In the genomic region with DNA sequence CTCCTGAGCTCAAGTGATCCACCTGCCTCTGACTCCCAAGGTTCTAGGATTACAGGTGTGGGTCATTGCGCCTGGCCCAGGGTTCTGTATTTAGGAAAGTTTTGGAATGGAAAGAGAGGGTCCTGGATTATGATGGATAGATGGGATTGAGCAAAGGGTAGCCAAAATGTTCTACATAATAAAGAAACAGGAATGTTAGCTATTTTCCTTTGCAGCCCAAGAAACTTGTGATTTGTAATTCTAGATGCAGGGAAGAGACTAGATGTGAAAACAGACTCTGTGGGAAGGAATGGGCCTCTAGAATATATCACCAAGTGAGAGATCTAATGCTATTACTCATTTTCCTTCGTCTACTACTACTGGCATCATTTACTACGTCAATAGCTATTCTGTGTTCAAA, we compare ENCODE assay signal across 25 cellular contexts. TPM values are rescaled to one million over a fixed set of nuclear protein-coding genes. Genes with fewer than 3 reads are reported as not detected.
DNase-seq lines count a peak whose midpoint lies in the region; FAIRE-seq and TF ChIP-seq lines count a peak whose summit lies in the region.
"Had no signal": no experiment of that assay in that cellular context is flagged by ENCODE, and none has a peak within 500 bp of the region (broad histone marks: within the 10 kb centered on the region; RNA-seq: fewer than 3 reads in every experiment).

No MANE protein-coding gene starts in this region.

- H4K91ac ChIP-seq in H9 (ENCODE audit: insufficient read length, low read depth, low read length) (no peak overlapping the region), H1 (replicated peaks; ENCODE audit: insufficient read length, low read length) (no peak overlapping the region)

- H3K79me1 ChIP-seq in H9 (ENCODE audit: insufficient read depth, low read depth, low read length, poor library complexity, severe bottlenecking) (no peaks in the 10 kb centered on the region), H1 (ENCODE audit: low read depth, low read length) (no peaks in the 10 kb centered on the region)

- peaks cover 5% of the 10 kb centered on the region for H3F3A ChIP-seq in neural progenitor cell (ENCODE audit: low read depth)

- POLR2A ChIA-PET in H1 (lab: Charles Lee; ENCODE audit: partially characterized antibody): interaction anchor here (1.1 kb wide), 1 partner anchor 29 kb away, joined by 3 read pairs; a partner anchor contains a TSS
- POLR2A ChIA-PET in CD8-positive, alpha-beta memory T cell (lab: Charles Lee): no interaction called here

- H2AK5ac ChIP-seq in H9 (ENCODE audit: insufficient read length, low read length): no peak overlapping the region
- no peak overlapping the region for H2AK5ac ChIP-seq in H1 (ENCODE audit: low read depth, low read length)

- TF ChIP-seq CTCF in H9 (conservative IDR thresholded peaks at IDR 0.05) (no peak), H1 (IDR thresholded peaks at IDR 0.05; ENCODE audit: control extremely low read depth in 1 of 3, insufficient read depth in 1 of 3, low read depth in 1 of 3, low read length in 3 of 3) (no peak), neural progenitor cell (IDR thresholded peaks at IDR 0.05) (no peak)

- H3K9ac ChIP-seq in H9 (ENCODE audit: extremely low read depth, insufficient read length, low read length): no peak overlapping the region
- H3K9ac ChIP-seq in HUES64 (ENCODE audit: low read depth, low read length): no peak overlapping the region
- no peak overlapping the region for H3K9ac ChIP-seq in H1 (replicated peaks in 1 of 4; ENCODE audit: extremely low read depth in 1 of 4, low read depth in 3 of 4, low read length in 3 of 4)
- no peak overlapping the region for H3K9ac ChIP-seq in neural progenitor cell
- H3K9ac ChIP-seq: BLaER1 had no signal

- TF ChIP-seq RAD21 in H1 (IDR thresholded peaks at IDR 0.05 in 1 of 2, conservative IDR thresholded peaks at IDR 0.05 in 1 of 2; ENCODE audit: low read depth in 2 of 2, low read length in 2 of 2): no peak

- H2BK12ac ChIP-seq in H9 (ENCODE audit: insufficient read length, low read depth, low read length) (no peak overlapping the region), H1 (ENCODE audit: low read depth, low read length) (no peak overlapping the region)

- H3K23me2 ChIP-seq in H9 (ENCODE audit: insufficient read length, low read depth, low read length, poor library complexity, severe bottlenecking): no peaks in the 10 kb centered on the region
- H3K23me2 ChIP-seq in H1 (ENCODE audit: low read depth, low read length): no peaks in the 10 kb centered on the region

- H3K27ac Mint-ChIP-seq in H9 (peak overlapping the region in 2 of 3 experiments; percentile 41 to 54; a peak in 3 of 7 replicates), neural progenitor cell (no peak overlapping the region)
- peak overlapping the region in 2 of 8 donors; percentile 2 to 26 for H3K27ac Mint-ChIP-seq in CD8-positive, alpha-beta memory T cell
- H3K27ac Mint-ChIP-seq: CD14-positive monocyte; CD4-positive, alpha-beta memory T cell had no signal

- H3K9me3 ChIP-seq in H9 (ENCODE audit: control insufficient read depth, low read depth, low read length) (no peaks in the 10 kb centered on the region), HUES64 (ENCODE audit: insufficient read depth, low read depth, low read length) (no peaks in the 10 kb centered on the region), H1 (ENCODE audit: insufficient read depth in 2 of 2, low read depth in 1 of 2, low read length in 1 of 2) (no peaks in the 10 kb centered on the region), neural progenitor cell (ENCODE audit: low read depth) (no peaks in the 10 kb centered on the region)
- no peaks in the 10 kb centered on the region for H3K9me3 ChIP-seq in CD8-positive, alpha-beta memory T cell (ENCODE audit: low read length)
- H3K9me3 ChIP-seq: BE2C, BLaER1, Caco-2 had no signal

- H4K20me1 ChIP-seq in H9 (ENCODE audit: control insufficient read depth, insufficient read depth, insufficient read length) (no peaks in the 10 kb centered on the region), H1 (replicated peaks in 1 of 2; ENCODE audit: control insufficient read depth in 1 of 2, insufficient read depth in 2 of 2, low read length in 2 of 2) (no peaks in the 10 kb centered on the region), neural progenitor cell (ENCODE audit: low read depth) (no peaks in the 10 kb centered on the region)
- H4K20me1 ChIP-seq: BLaER1 had no signal

- CTCF ChIA-PET in H1 (lab: Charles Lee; ENCODE audit: partially characterized antibody): interaction anchor here (0.9 to 3.3 kb wide), 6 partner anchors 10 to 588 kb away, joined by 3 to 22 read pairs (median 6); a partner anchor contains a TSS
- CTCF ChIA-PET in CD8-positive, alpha-beta memory T cell (lab: Charles Lee): interaction anchor here (0.9 to 4.8 kb wide), 5 partner anchors 30 to 137 kb away, joined by 3 to 57 read pairs (median 3); a partner anchor contains a TSS

- no peak overlapping the region for H2AFZ ChIP-seq in H9 (ENCODE audit: low read length)
- no peak overlapping the region for H2AFZ ChIP-seq in H1 (ENCODE audit: low read length)
- peak overlapping the region; percentile 27 for H2AFZ ChIP-seq in neural progenitor cell (replicated peaks)

- H3K4me3 ChIP-seq in HUES64 (ENCODE audit: low read length) (no peak overlapping the region), H1 (ENCODE audit: extremely low read depth in 1 of 4, insufficient read depth in 2 of 4, low read depth in 3 of 4, low read length in 4 of 4) (no peak overlapping the region), neural progenitor cell (no peak overlapping the region)
- H3K4me3 ChIP-seq in CD8-positive, alpha-beta memory T cell (ENCODE audit: low read length): no peak overlapping the region
- H3K4me3 ChIP-seq: BLaER1 had no signal

- H3K79me2 ChIP-seq in H9 (ENCODE audit: insufficient read depth, low read length) (no peaks in the 10 kb centered on the region), H1 (ENCODE audit: control insufficient read depth in 1 of 2, insufficient read depth in 2 of 2, low read length in 2 of 2) (no peaks in the 10 kb centered on the region), neural progenitor cell (ENCODE audit: low read depth) (no peaks in the 10 kb centered on the region)

- peak overlapping the region; percentile 59 for H3K27ac ChIP-seq in H9 (ENCODE audit: insufficient read length, low read depth, low read length)
- H3K27ac ChIP-seq in HUES64 (ENCODE audit: low read depth, low read length): peak overlapping the region; percentile 56; the same call in 1 of the 2 replicates
- H3K27ac ChIP-seq in H1 (ENCODE audit: low read depth, low read length): no peak overlapping the region
- H3K27ac ChIP-seq in neural progenitor cell: no peak overlapping the region
- no peak overlapping the region for H3K27ac ChIP-seq in CD8-positive, alpha-beta memory T cell (ENCODE audit: low read depth, low read length)
- H3K27ac ChIP-seq: BLaER1 had no signal

- H3T11ph ChIP-seq in H9 (ENCODE audit: low read length): no peak overlapping the region

- H3K4me3 Mint-ChIP-seq in H9 (no peak overlapping the region), neural progenitor cell (no peak overlapping the region)
- no peak overlapping the region for H3K4me3 Mint-ChIP-seq in CD8-positive, alpha-beta memory T cell
- H3K4me3 Mint-ChIP-seq: CD14-positive monocyte; CD4-positive, alpha-beta memory T cell; CD4-positive, CD25-positive, alpha-beta regulatory T cell had no signal

- peaks cover 0 to 3% of the 10 kb centered on the region in 2 experiments; a peak in 2 of 5 replicates for H3K9me3 Mint-ChIP-seq in H9
- no peaks in the 10 kb centered on the region for H3K9me3 Mint-ChIP-seq in neural progenitor cell
- no peaks in the 10 kb centered on the region for H3K9me3 Mint-ChIP-seq in CD8-positive, alpha-beta memory T cell
- H3K9me3 Mint-ChIP-seq: CD4-positive, alpha-beta memory T cell; CD4-positive, CD25-positive, alpha-beta regulatory T cell had no signal

- H3K14ac ChIP-seq in H9 (ENCODE audit: insufficient read depth, low read length) (no peak overlapping the region), H1 (ENCODE audit: insufficient read length) (no peak overlapping the region)

- no peak overlapping the region for H2BK20ac ChIP-seq in H9 (ENCODE audit: low read depth, low read length, poor library complexity, severe bottlenecking)
- H2BK20ac ChIP-seq in H1 (ENCODE audit: low read length): no peak overlapping the region

- no peak overlapping the region for H2BK120ac ChIP-seq in H9 (ENCODE audit: low read depth, low read length, poor library complexity, severe bottlenecking)
- H2BK120ac ChIP-seq in H1 (replicated peaks; ENCODE audit: low read depth, low read length): no peak overlapping the region

- peaks cover 3% of the 10 kb centered on the region; the same call in 1 of the 2 replicates for H3K4me1 ChIP-seq in H9 (ENCODE audit: insufficient read depth, low read length)
- peaks cover 10% of the 10 kb centered on the region for H3K4me1 ChIP-seq in HUES64 (ENCODE audit: insufficient read depth, low read length)
- H3K4me1 ChIP-seq in H1 (replicated peaks in 1 of 4; ENCODE audit: control insufficient read depth in 3 of 4, insufficient read depth in 4 of 4, low read length in 3 of 4): peaks cover 0 to 4% (median 1%) of the 10 kb centered on the region in 4 experiments; a peak in 2 of 7 replicates
- peaks cover 3% of the 10 kb centered on the region for H3K4me1 ChIP-seq in neural progenitor cell
- peaks cover 20% of the 10 kb centered on the region for H3K4me1 ChIP-seq in CD8-positive, alpha-beta memory T cell (ENCODE audit: insufficient read depth, low read length)
- H3K4me1 ChIP-seq: BE2C, Caco-2 had no signal

- H3K23ac ChIP-seq in H9 (ENCODE audit: insufficient read length, low read depth, low read length) (no peak overlapping the region), H1 (ENCODE audit: insufficient read length) (no peak overlapping the region)

- no peak overlapping the region for H2BK5ac ChIP-seq in H9 (ENCODE audit: insufficient read length, low read length)
- H2BK5ac ChIP-seq in H1 (ENCODE audit: low read depth, low read length): no peak overlapping the region

- H4K8ac ChIP-seq in H9 (replicated peaks; ENCODE audit: insufficient read length, low read depth, low read length) (no peak overlapping the region), H1 (ENCODE audit: extremely low read depth, insufficient read depth, low read length) (no peak overlapping the region)

- no CpG with 5 or more reads among the region's 3 CpGs for WGBS in H9 (ENCODE audit: extremely low coverage, insufficient read length, low lambda C conversion rate)
- WGBS in HUES64: 56% methylated on average over 3 of the region's 3 CpGs
- WGBS in H1 (ENCODE audit: extremely low coverage in 1 of 2, insufficient coverage in 1 of 2, insufficient read length in 1 of 2, insufficient replicate concordance in 2 of 2, low coverage in 1 of 2, low lambda C conversion rate in 2 of 2, missing lambda C conversion rate in 1 of 2), 2 experiments: 55% methylated on average over 3 of the region's 3 CpGs; no CpG with 5 or more reads in 1 of the 2 experiments

- no peaks in the 10 kb centered on the region for H3K27me3 Mint-ChIP-seq in H9 (ENCODE audit: low read depth)
- H3K27me3 Mint-ChIP-seq in neural progenitor cell (ENCODE audit: insufficient read depth, low read depth): no peaks in the 10 kb centered on the region
- no peaks in the 10 kb centered on the region for H3K27me3 Mint-ChIP-seq in CD8-positive, alpha-beta memory T cell
- H3K27me3 Mint-ChIP-seq: CD4-positive, alpha-beta memory T cell; CD4-positive, CD25-positive, alpha-beta regulatory T cell had no signal

- no peak for DNase-seq in H9
- DNase-seq in H1 (ENCODE audit: low read depth in 1 of 2, low spot score in 2 of 2): no peak
- DNase-seq in neural progenitor cell (ENCODE audit: low spot score): no peak
- no peak for DNase-seq in RPMI8226
- DNase-seq in NOMO-1 treated with DMSO at 0.1 percent for 48 hours (lab: John Stamatoyannopoulos, UW; ENCODE audit: unreplicated experiment): no peak
- DNase-seq in CD8-positive, alpha-beta memory T cell: no peak
- DNase-seq in NCI-H82 treated with DMSO at 0.1 percent for 48 hours (lab: John Stamatoyannopoulos, UW; ENCODE audit: unreplicated experiment): no peak
- DNase-seq: 8988T; ACHN; BE2C; C1 segment of cervical spinal cord; Caco-2; Calu3; CD4-positive, alpha-beta memory T cell; CD4-positive, CD25-positive, alpha-beta regulatory T cell; DMS79 treated with DMSO at 0.1 percent for 48 hours; GF-D8 had no signal

- no peak overlapping the region for H3K4me2 ChIP-seq in H9 (ENCODE audit: insufficient read depth, insufficient read length, low read length)
- H3K4me2 ChIP-seq in H1 (ENCODE audit: insufficient read depth in 1 of 2, low read depth in 2 of 2, low read length in 2 of 2): no peak overlapping the region
- H3K4me2 ChIP-seq in neural progenitor cell: no peak overlapping the region
- H3K4me2 ChIP-seq: BLaER1 had no signal

- H2BK15ac ChIP-seq in H9 (ENCODE audit: low read depth, low read length) (no peak overlapping the region), H1 (ENCODE audit: low read length) (no peak overlapping the region)

- H3K56ac ChIP-seq in H9 (ENCODE audit: insufficient read length, low read depth, low read length) (no peak overlapping the region), H1 (replicated peaks; ENCODE audit: insufficient read length, low read depth, low read length) (no peak overlapping the region)

- no peak overlapping the region for H3K18ac ChIP-seq in H9 (ENCODE audit: insufficient read length, low read depth, low read length)
- no peak overlapping the region for H3K18ac ChIP-seq in H1 (ENCODE audit: extremely low read depth, low read length)

- H3K27me3 ChIP-seq in H9 (ENCODE audit: insufficient read depth, low read length) (no peaks in the 10 kb centered on the region), HUES64 (ENCODE audit: insufficient read depth, low read length) (no peaks in the 10 kb centered on the region), H1 (replicated peaks in 1 of 4; ENCODE audit: control insufficient read depth in 3 of 4, extremely low read depth in 1 of 4, insufficient read depth in 3 of 4, low read length in 3 of 4) (no peaks in the 10 kb centered on the region), neural progenitor cell (no peaks in the 10 kb centered on the region)
- H3K27me3 ChIP-seq in CD8-positive, alpha-beta memory T cell (ENCODE audit: insufficient read depth, low read length, poor library complexity, severe bottlenecking): no peaks in the 10 kb centered on the region
- H3K27me3 ChIP-seq: BE2C, BLaER1 had no signal

- H3K4me1 Mint-ChIP-seq in H9 (peaks cover 13 to 15% of the 10 kb centered on the region in 2 experiments), neural progenitor cell (no peaks in the 10 kb centered on the region)
- peaks cover 6 to 11% (median 9%) of the 10 kb centered on the region in 3 donors for H3K4me1 Mint-ChIP-seq in CD8-positive, alpha-beta memory T cell

- no peak for TF ChIP-seq POLR2A in H1 (IDR thresholded peaks at IDR 0.05; ENCODE audit: control extremely low read depth in 1 of 2, low read depth in 2 of 2, low read length in 2 of 2)

- FAIRE-seq in H1 (lab: Jason Lieb, UNC): no peak
- FAIRE-seq: A204.1, D721Med, G401.6, GM12891, GM19239 had no signal

- H3K4ac ChIP-seq in H9 (ENCODE audit: low read depth, low read length) (no peak overlapping the region), H1 (replicated peaks; ENCODE audit: insufficient read length, low read depth, low read length) (no peak overlapping the region)

- H4K5ac ChIP-seq in H9 (ENCODE audit: insufficient read length, low read depth, low read length): no peak overlapping the region
- H4K5ac ChIP-seq in H1 (ENCODE audit: insufficient read length, low read depth, low read length): no peak overlapping the region

- no peaks in the 10 kb centered on the region for H3K36me3 ChIP-seq in HUES64 (ENCODE audit: insufficient read depth, low read length)
- no peaks in the 10 kb centered on the region for H3K36me3 ChIP-seq in H1 (ENCODE audit: control insufficient read depth in 2 of 4, insufficient read depth in 4 of 4, low read length in 3 of 4)
- no peaks in the 10 kb centered on the region for H3K36me3 ChIP-seq in neural progenitor cell
- H3K36me3 ChIP-seq in CD8-positive, alpha-beta memory T cell (ENCODE audit: insufficient read depth, low read length): no peaks in the 10 kb centered on the region
- H3K36me3 ChIP-seq: BE2C, BLaER1 had no signal

- no peaks in the 10 kb centered on the region for H3K36me3 Mint-ChIP-seq in H9 (ENCODE audit: insufficient read depth in 1 of 3, low read depth in 3 of 3)
- H3K36me3 Mint-ChIP-seq in neural progenitor cell: no peaks in the 10 kb centered on the region
- no peaks in the 10 kb centered on the region for H3K36me3 Mint-ChIP-seq in CD8-positive, alpha-beta memory T cell
- H3K36me3 Mint-ChIP-seq: CD14-positive monocyte; CD4-positive, alpha-beta memory T cell; CD4-positive, CD25-positive, alpha-beta regulatory T cell had no signal

- no peak for TF ChIP-seq EP300 in H1 (IDR thresholded peaks at IDR 0.05; ENCODE audit: borderline replicate concordance in 1 of 2, low read depth in 2 of 2, low read length in 2 of 2)

RNA-seq across cellular contexts. Expression of a gene that starts 29.6 kb away (rescaled TPM):
- total RNA-seq in H9 (2021) (10.2 and 10.7 TPM in 2 replicates), neural progenitor cell (ENCODE audit: low replicate concordance) (4.6 and 10.7 TPM in 2 replicates)
- polyA plus RNA-seq in HUES64 (2013, experiment 1 of 2): 2.2 TPM
- polyA plus RNA-seq in HUES64 (2013, experiment 2 of 2): 2.4 TPM
- 6.5 and 7.6 TPM in 2 replicates for total RNA-seq in H1 (2021; fragmentation: NEBNext Ultra II Directional; extraction: Animal tissue kit (Norgen Biotek cat#: 25700))
- 1.4 and 1.8 TPM in 2 replicates for polyA plus RNA-seq in H1 (2011; rRNA removed)
- polyA plus RNA-seq in H1 (2011; cell fraction: cytosol; rRNA removed): 1.8 TPM
- polyA plus RNA-seq in H1 (2011; cell fraction: nucleus; rRNA removed): 2.0 TPM
- 1.1 to 2.3 TPM (median 1.5 TPM) in 4 replicates for polyA plus RNA-seq in H1 (2012, experiment 1 of 2)
- 0.08 TPM for polyA plus RNA-seq in H1 (2012, experiment 2 of 2)
- polyA plus RNA-seq in H1 (2013, experiment 1 of 2): 2.3 TPM
- polyA plus RNA-seq in H1 (2013, experiment 2 of 2): 2.2 TPM
- 6.8 and 8.2 TPM in 2 replicates for polyA minus RNA-seq in H1 (2011; rRNA and poly(A)+ RNA removed)
- 3.5 TPM for polyA minus RNA-seq in H1 (2011; cell fraction: cytosol; rRNA and poly(A)+ RNA removed)
- polyA minus RNA-seq in H1 (2011; cell fraction: nucleus; rRNA and poly(A)+ RNA removed): 17.4 TPM
- total RNA-seq in CD8-positive, alpha-beta memory T cell: 10 to 100 TPM; 13.8 to 14.2 TPM
- polyA plus RNA-seq in CD8-positive, alpha-beta memory T cell: 29.4 TPM

Comparison
In these comparisons a context has a peak if more than half of its experiments do, and no peak if none do; other contexts are left out.
1. H3K27ac ChIP-seq: peak in H9 (single experiment) and HUES64 (single experiment); none in H1 (single experiment), neural progenitor cell (single experiment) and CD8-positive, alpha-beta memory T cell (single experiment).